In genomic region chr18:69400253-69400975, GRCh38 we compare ENCODE assay signal across 1 cellular context.
TF ChIP-seq lines count a peak whose summit lies in the region.

DOK6 (plus strand) TSS chr18:69400888.

TF ChIP-seq in HepG2, 621 proteins besides CTCF, POLR2A, EP300 and RAD21 (continued from another document and continues in another):
- TF ChIP-seq ZFP91 (CRISPR knock-in tag; IDR thresholded peaks at IDR 0.05; ENCODE audit: borderline replicate concordance) (peak; percentile 45; the same call in 1 of the 2 replicates), UBTF (CRISPR knock-in tag; IDR thresholded peaks at IDR 0.05) (peak; percentile 65), GTF3A (CRISPR knock-in tag; conservative IDR thresholded peaks at IDR 0.05) (no peak), TEAD3 (CRISPR knock-in tag; optimal IDR thresholded peaks at IDR 0.05; ENCODE audit: borderline replicate concordance) (peak; percentile 17), ZNF629 (CRISPR knock-in tag; conservative IDR thresholded peaks at IDR 0.05) (0 out of 2 replicates have a peak, but pooled peaks have one; percentile 10), ZNF589 (CRISPR knock-in tag; conservative IDR thresholded peaks at IDR 0.05) (no peak), HOXA3 (CRISPR knock-in tag; IDR thresholded peaks at IDR 0.05) (peak; percentile 73), HDAC2 (CRISPR knock-in tag; IDR thresholded peaks at IDR 0.05) (peak; percentile 67), WIZ (CRISPR knock-in tag; IDR thresholded peaks at IDR 0.05) (peak; percentile 63; the same call in 1 of the 2 replicates), AFF4 (CRISPR knock-in tag; IDR thresholded peaks at IDR 0.05) (peak; percentile 81), POGZ (CRISPR knock-in tag; IDR thresholded peaks at IDR 0.05) (0 out of 2 replicates have a peak, but pooled peaks have one; percentile 38), ZNF619 (CRISPR knock-in tag; IDR thresholded peaks at IDR 0.05) (0 out of 2 replicates have a peak, but pooled peaks have one; percentile 50), ZNF276 (CRISPR knock-in tag; IDR thresholded peaks at IDR 0.05; ENCODE audit: low read depth) (peak; percentile 25; the same call in 1 of the 2 replicates), RXRA (CRISPR knock-in tag; IDR thresholded peaks at IDR 0.05) (0 out of 2 replicates have a peak, but pooled peaks have one; percentile 34), ZNF441 (CRISPR knock-in tag; IDR thresholded peaks at IDR 0.05; ENCODE audit: borderline replicate concordance) (peak; percentile 61; the same call in 1 of the 2 replicates), ZFAT (CRISPR knock-in tag; conservative IDR thresholded peaks at IDR 0.05) (no peak), MEIS2 (CRISPR knock-in tag; IDR thresholded peaks at IDR 0.05) (peak; percentile 58; the same call in 1 of the 2 replicates), FOXK1 (CRISPR knock-in tag; IDR thresholded peaks at IDR 0.05; ENCODE audit: borderline replicate concordance, low read depth) (peak; percentile 62; the same call in 1 of the 2 replicates), PHF8 (CRISPR knock-in tag; IDR thresholded peaks at IDR 0.05) (peak; percentile 65), FOXA1 (IDR thresholded peaks at IDR 0.05) (no peak), FOXA1 (CRISPR knock-in tag; IDR thresholded peaks at IDR 0.05) (peak; percentile 76), THAP9 (CRISPR knock-in tag; IDR thresholded peaks at IDR 0.05; ENCODE audit: borderline replicate concordance) (peak; percentile 65; the same call in 1 of the 2 replicates), ZNF280B (CRISPR knock-in tag; IDR thresholded peaks at IDR 0.05; ENCODE audit: borderline replicate concordance) (peak; percentile 67; the same call in 1 of the 2 replicates), GATAD2A (CRISPR knock-in tag; IDR thresholded peaks at IDR 0.05) (peak; percentile 54; the same call in 1 of the 2 replicates), ZNF34 (CRISPR knock-in tag; IDR thresholded peaks at IDR 0.05; ENCODE audit: borderline replicate concordance) (no peak), RNF2 (conservative IDR thresholded peaks at IDR 0.05; ENCODE audit: low read depth) (0 out of 2 replicates have a peak, but pooled peaks have one; percentile 55), TFE3 (CRISPR knock-in tag; IDR thresholded peaks at IDR 0.05) (0 out of 2 replicates have a peak, but pooled peaks have one; percentile 30), NKX3-1 (CRISPR knock-in tag; IDR thresholded peaks at IDR 0.05) (peak; percentile 80; the same call in 1 of the 2 replicates), FOXO4 (CRISPR knock-in tag; conservative IDR thresholded peaks at IDR 0.05) (no peak), HMGXB4 (CRISPR knock-in tag; IDR thresholded peaks at IDR 0.05; ENCODE audit: borderline replicate concordance in 1 of 2, low read depth in 1 of 2) (peak; percentile 43 to 77; a peak in 3 of 4 replicates), ATRX (CRISPR knock-in tag; IDR thresholded peaks at IDR 0.05; ENCODE audit: borderline replicate concordance) (no peak), BRD4 (CRISPR knock-in tag; IDR thresholded peaks at IDR 0.05) (peak; percentile 60; the same call in 1 of the 2 replicates), NR2C2 (CRISPR knock-in tag; IDR thresholded peaks at IDR 0.05; ENCODE audit: borderline replicate concordance) (peak; percentile 36; the same call in 1 of the 2 replicates), ZNF543 (CRISPR knock-in tag; IDR thresholded peaks at IDR 0.05) (peak; percentile 76), RFX1 (IDR thresholded peaks at IDR 0.05) (no peak), RARG (CRISPR knock-in tag; IDR thresholded peaks at IDR 0.05; ENCODE audit: low read depth) (peak; percentile 51; the same call in 1 of the 2 replicates), ZNF253 (CRISPR knock-in tag; IDR thresholded peaks at IDR 0.05; ENCODE audit: borderline replicate concordance) (0 out of 2 replicates have a peak, but pooled peaks have one; percentile 57), KAT8 (CRISPR knock-in tag; IDR thresholded peaks at IDR 0.05) (peak; percentile 64), SUZ12 (IDR thresholded peaks at IDR 0.05; ENCODE audit: low read depth, low read length) (no peak), SP2 (CRISPR knock-in tag; IDR thresholded peaks at IDR 0.05) (peak; percentile 47; the same call in 1 of the 2 replicates), ARHGAP35 (CRISPR knock-in tag; IDR thresholded peaks at IDR 0.05; ENCODE audit: borderline replicate concordance) (peak; percentile 75; the same call in 1 of the 2 replicates)
